In genomic region chr7:52547301-52547920, GRCh38 we compare ENCODE assay signal across 1 cellular context.
TF ChIP-seq lines count a peak whose summit lies in the region.

No MANE protein-coding gene starts in this region.

TF ChIP-seq in GM23338, 12 proteins besides CTCF, POLR2A, EP300 and RAD21 (continued from another document):
- TF ChIP-seq REST (IDR thresholded peaks at IDR 0.05; ENCODE audit: unreplicated experiment) (no peak), EZH2 (IDR thresholded peaks at IDR 0.05; ENCODE audit: low read depth, unreplicated experiment) (no peak)
